1 cellular context compared by ENCODE assay signal in the genomic region with DNA sequence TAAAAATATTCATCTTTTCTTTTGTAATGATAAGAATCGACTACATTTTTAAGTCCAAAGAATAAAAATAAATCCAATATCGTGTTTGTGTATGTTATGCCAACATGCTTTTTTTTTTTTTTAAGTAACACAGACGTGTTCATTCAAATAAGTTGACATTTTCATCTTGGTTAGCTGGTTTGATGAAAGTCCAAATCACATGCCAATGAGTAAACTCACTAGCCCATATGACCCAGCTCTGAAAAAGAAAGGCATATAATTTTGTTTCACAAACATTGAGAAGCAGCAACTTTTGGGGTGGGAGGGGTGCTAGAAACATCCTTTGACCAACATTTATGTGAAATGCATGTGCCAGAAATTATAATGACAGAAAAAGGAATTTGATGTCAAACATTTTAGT.
TF ChIP-seq lines count a peak whose summit lies in the region.

No MANE protein-coding gene starts in this region.

TF ChIP-seq in HCT116, 20 proteins besides CTCF, POLR2A, EP300 and RAD21 (continued from another document):
- TF ChIP-seq REST (IDR thresholded peaks at IDR 0.05; ENCODE audit: low read depth) (no peak), EGR1 (IDR thresholded peaks at IDR 0.05; ENCODE audit: low read depth) (no peak), ZBTB33 (IDR thresholded peaks at IDR 0.05; ENCODE audit: extremely low read depth, insufficient replicate concordance, low read length) (no peak), POLR2AphosphoS5 (IDR thresholded peaks at IDR 0.05; ENCODE audit: low read depth, low read length) (no peak), ZNF274 (IDR thresholded peaks at IDR 0.05; ENCODE audit: low read depth, low read length) (no peak), TCF7L2 (IDR thresholded peaks at IDR 0.05; ENCODE audit: borderline replicate concordance, extremely low read depth, insufficient read depth, insufficient read length) (no peak), YY1 (IDR thresholded peaks at IDR 0.05; ENCODE audit: extremely low read depth, insufficient replicate concordance, low read depth, low read length) (no peak), CBX3 (IDR thresholded peaks at IDR 0.05; ENCODE audit: low read depth) (no peak), SRF (IDR thresholded peaks at IDR 0.05; ENCODE audit: low read depth) (no peak), ZFX (IDR thresholded peaks at IDR 0.05) (no peak), EZH2phosphoT487 (IDR thresholded peaks at IDR 0.05; ENCODE audit: borderline replicate concordance) (no peak), ELF1 (IDR thresholded peaks at IDR 0.05; ENCODE audit: borderline replicate concordance, low read depth) (no peak), SIN3A (IDR thresholded peaks at IDR 0.05; ENCODE audit: low read depth) (no peak), CEBPB (IDR thresholded peaks at IDR 0.05; ENCODE audit: low read depth) (no peak), JUND (IDR thresholded peaks at IDR 0.05) (no peak), FOSL1 (IDR thresholded peaks at IDR 0.05; ENCODE audit: low read depth) (no peak), ATF3 (IDR thresholded peaks at IDR 0.05) (no peak)
- TF ChIP-seq, protein P1, sequence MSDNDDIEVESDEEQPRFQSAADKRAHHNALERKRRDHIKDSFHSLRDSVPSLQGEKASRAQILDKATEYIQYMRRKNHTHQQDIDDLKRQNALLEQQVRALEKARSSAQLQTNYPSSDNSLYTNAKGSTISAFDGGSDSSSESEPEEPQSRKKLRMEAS (IDR thresholded peaks at IDR 0.05) = no peak
